32 cellular contexts compared by ENCODE assay signal in genomic region chr21:42864286-42864685, GRCh38. TPM values are rescaled to one million over a fixed set of nuclear protein-coding genes. Genes with fewer than 3 reads are reported as not detected.
DNase-seq lines count a peak whose midpoint lies in the region; ATAC-seq, FAIRE-seq and TF ChIP-seq lines count a peak whose summit lies in the region.
"Had no signal": no experiment of that assay in that cellular context is flagged by ENCODE, and none has a peak within 500 bp of the region (broad histone marks: within the 10 kb centered on the region; RNA-seq: fewer than 3 reads in every experiment).

No MANE protein-coding gene starts in this region.

- no peak overlapping the region for H3K9ac ChIP-seq in Loucy (ENCODE audit: low read depth, low read length, poor library complexity, severe bottlenecking)

- no peaks in the 10 kb centered on the region for H3F3A ChIP-seq in Loucy (ENCODE audit: low read depth)

- peaks cover 66% of the 10 kb centered on the region for H3K36me3 ChIP-seq in Loucy (ENCODE audit: insufficient read depth, low read length)

- H3K4me2 ChIP-seq in Loucy (ENCODE audit: low read depth, low read length, poor library complexity, severe bottlenecking): no peak overlapping the region

- no peak for ATAC-seq in GM18520 (IDR thresholded peaks at IDR 0.05; ENCODE audit: unreplicated experiment)
- ATAC-seq: naive thymus-derived CD8-positive, alpha-beta T cell; T-cell had no signal

- H3K27ac Mint-ChIP-seq in nephron progenitor cell: peak overlapping the region; percentile 91
- H3K27ac Mint-ChIP-seq: activated naive CD4-positive, alpha-beta T cell treated with anti-CD3 and anti-CD28 coated beads, Interleukin-2, amount 50 U/mL, for 24 hours; activated T-helper 2 cell treated with anti-CD3 and anti-CD28 coated beads, Interferon-gamma antibody, Interleukin-2, Interleukin-4, amounts not matched to agents 10 μg/mL and 5 μg/mL and 100 μg/mL, durations not matched to agents 14 hours and 24 hours and 36 hours; dendritic cell treated with granulocyte-macrophage colony-stimulating factor and Interleukin-4, amounts not matched to agents 40 ng/mL and 50 ng/mL, for 4 days; IgD-negative memory B cell; T-cell had no signal

- H3K36me3 Mint-ChIP-seq in nephron progenitor cell (ENCODE audit: low read depth): peaks cover 45% of the 10 kb centered on the region
- H3K36me3 Mint-ChIP-seq: IgD-negative memory B cell had no signal

- no peak overlapping the region for H3K4me3 ChIP-seq in Loucy (ENCODE audit: low read length, poor library complexity, severe bottlenecking)
- H3K4me3 ChIP-seq: cardiac muscle cell, esophagus squamous epithelium, lung, SJSA1, upper lobe of left lung had no signal

- FAIRE-seq in frontal cortex (lab: Jason Lieb, UNC): no peak
- no peak for FAIRE-seq in urothelium cell line (lab: Jason Lieb, UNC)

- H3K4me1 ChIP-seq in Loucy (ENCODE audit: insufficient read depth, low read length, poor library complexity, severe bottlenecking): no peaks in the 10 kb centered on the region
- H3K4me1 ChIP-seq: SJSA1 had no signal

- H4K20me1 ChIP-seq in Loucy (ENCODE audit: insufficient read depth, low read length, poor library complexity, severe bottlenecking): no peaks in the 10 kb centered on the region

- H3K9me2 ChIP-seq in Loucy (replicated peaks; ENCODE audit: low read depth, low read length): no peaks in the 10 kb centered on the region

- no peaks in the 10 kb centered on the region for H3K27me3 ChIP-seq in Loucy (ENCODE audit: insufficient read depth, low read length, poor library complexity, severe bottlenecking)
- H3K27me3 ChIP-seq: cardiac muscle cell, esophagus squamous epithelium, SJSA1, upper lobe of left lung had no signal

- H3K27ac ChIP-seq in caudate nucleus (ENCODE audit: low read depth, low read length): peak overlapping the region; percentile 80
- H3K27ac ChIP-seq: cardiac muscle cell, esophagus squamous epithelium, SJSA1 had no signal

- no peaks in the 10 kb centered on the region for H3K9me3 ChIP-seq in Loucy (ENCODE audit: insufficient read depth, low read depth, low read length)
- H3K9me3 ChIP-seq: esophagus squamous epithelium, SJSA1, upper lobe of left lung had no signal

- 0 out of 2 replicates have a peak, but pooled peaks have one; percentile 11 for TF ChIP-seq CTCF in Loucy (conservative IDR thresholded peaks at IDR 0.05; ENCODE audit: low read length)
- no peak for TF ChIP-seq CTCF in nephron progenitor cell (IDR thresholded peaks at IDR 0.05)

- no peaks in the 10 kb centered on the region for H3K27me3 Mint-ChIP-seq in nephron progenitor cell (ENCODE audit: low read depth, poor library complexity)
- H3K27me3 Mint-ChIP-seq: activated naive CD4-positive, alpha-beta T cell treated with anti-CD3 and anti-CD28 coated beads, Interleukin-2, amount 50 U/mL, for 24 hours; dendritic cell treated with granulocyte-macrophage colony-stimulating factor and Interleukin-4, amounts not matched to agents 40 ng/mL and 50 ng/mL, for 4 days; IgD-negative memory B cell; naive thymus-derived CD8-positive, alpha-beta T cell; T-cell had no signal

- peak; percentile 43 for DNase-seq in D341Med (ENCODE audit: low spot score)
- no peak for DNase-seq in caudate nucleus (lab: John Stamatoyannopoulos, UW)
- DNase-seq in nephron progenitor cell: no peak
- DNase-seq in frontal cortex (ENCODE audit: low spot score in 2 of 2): no peak
- no peak for DNase-seq in AG20443 (ENCODE audit: low spot score)
- no peak for DNase-seq in urothelium cell line (ENCODE audit: low spot score)
- DNase-seq: activated CD4-positive, alpha-beta T cell treated with anti-CD3 and anti-CD28 coated beads, Interleukin-2, amount 50 U/mL, for 48 hours; activated CD8-positive, alpha-beta memory T cell treated with anti-CD3 and anti-CD28 coated beads, Interleukin-2, amount 50 U/mL, for 48 hours; aorta; Calu3; DMS79 treated with DMSO at 0.1 percent for 48 hours; esophagus squamous epithelium; foreskin melanocyte; GDM1; naive thymus-derived CD8-positive, alpha-beta T cell; NCI-H1048; NCI-H187; NCI-H446 treated with DMSO at 0.1 percent for 48 hours; NCI-H82; stimulated activated CD4-positive, alpha-beta T cell treated with anti-CD3 and anti-CD28 coated beads, Interleukin-4, amount 100 ng/mL, for 24 hours; T-cell had no signal

- peaks cover 6% of the 10 kb centered on the region for H3K4me1 Mint-ChIP-seq in nephron progenitor cell
- H3K4me1 Mint-ChIP-seq: CD14-positive monocyte had no signal

- H3K9me3 Mint-ChIP-seq in nephron progenitor cell: no peaks in the 10 kb centered on the region
- H3K9me3 Mint-ChIP-seq: activated naive CD4-positive, alpha-beta T cell treated with anti-CD3 and anti-CD28 coated beads, Interleukin-2, amount 50 U/mL, for 24 hours; activated T-helper 2 cell treated with anti-CD3 and anti-CD28 coated beads, Interferon-gamma antibody, Interleukin-2, Interleukin-4, amounts not matched to agents 10 μg/mL and 5 μg/mL and 100 μg/mL, durations not matched to agents 14 hours and 24 hours and 36 hours; CD14-positive monocyte; dendritic cell treated with granulocyte-macrophage colony-stimulating factor and Interleukin-4, amounts not matched to agents 40 ng/mL and 50 ng/mL, for 4 days; IgD-negative memory B cell; naive thymus-derived CD8-positive, alpha-beta T cell; T-cell had no signal

- H2AFZ ChIP-seq in Loucy (ENCODE audit: low read length): no peak overlapping the region

- H3K4me3 Mint-ChIP-seq in nephron progenitor cell: no peak overlapping the region
- H3K4me3 Mint-ChIP-seq: activated naive CD4-positive, alpha-beta T cell treated with anti-CD3 and anti-CD28 coated beads, Interleukin-2, amount 50 U/mL, for 24 hours; CD14-positive monocyte; dendritic cell treated with granulocyte-macrophage colony-stimulating factor and Interleukin-4, amounts not matched to agents 40 ng/mL and 50 ng/mL, for 4 days; IgD-negative memory B cell; naive thymus-derived CD8-positive, alpha-beta T cell; T-cell had no signal

- H3K79me2 ChIP-seq in Loucy (ENCODE audit: insufficient read depth, low read length): peaks cover 69% of the 10 kb centered on the region

RNA-seq across cellular contexts. Expression of gene WDR4, which starts 15.1 kb away (rescaled TPM):
- total RNA-seq in frontal cortex: 10.2 TPM

RNA-seq across cellular contexts. Expression of gene NDUFV3, which starts 28.8 kb away (rescaled TPM):
- total RNA-seq in frontal cortex: 25.3 TPM
